In the genomic region with DNA sequence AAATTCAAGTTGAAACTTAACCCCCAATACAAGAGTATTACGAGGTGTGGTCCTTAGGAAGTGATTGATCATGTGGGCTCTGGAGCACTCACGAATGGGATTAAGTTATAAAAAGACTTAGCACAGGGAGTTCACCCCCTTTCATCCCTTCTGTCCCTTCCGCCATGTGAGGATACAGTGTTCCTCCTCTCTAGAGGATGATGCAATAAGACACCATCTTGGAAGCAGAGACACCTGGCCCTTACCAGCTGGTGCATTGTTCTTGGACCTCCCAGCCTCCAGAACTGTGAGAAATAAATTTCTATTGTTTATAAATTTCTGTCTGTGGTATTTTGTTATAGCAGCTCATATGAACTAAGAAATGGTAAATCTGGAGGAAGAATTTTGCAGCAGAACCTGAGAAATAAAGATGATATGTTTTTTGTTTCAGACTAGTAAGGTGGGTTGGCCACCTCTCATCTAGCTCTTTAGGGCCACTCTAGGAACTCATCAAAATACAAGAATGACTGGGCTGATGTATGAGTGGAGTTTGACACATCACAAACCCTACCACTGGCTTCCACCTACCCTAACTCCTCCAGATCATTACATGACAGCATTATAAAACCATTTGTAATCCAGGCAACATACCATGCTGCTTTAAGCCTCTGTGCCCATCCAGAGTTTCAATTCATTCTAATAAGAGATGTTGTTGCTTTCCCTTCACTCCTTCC, we compare ENCODE assay signal across 25 cellular contexts. TPM values are rescaled to one million over a fixed set of nuclear protein-coding genes. Genes with fewer than 3 reads are reported as not detected.
DNase-seq lines count a peak whose midpoint lies in the region; ATAC-seq, FAIRE-seq and TF ChIP-seq lines count a peak whose summit lies in the region.
"Had no signal": no experiment of that assay in that cellular context is flagged by ENCODE, and none has a peak within 500 bp of the region (broad histone marks: within the 10 kb centered on the region; RNA-seq: fewer than 3 reads in every experiment).

No MANE protein-coding gene starts in this region.

- TF ChIP-seq EP300 in HepG2 (IDR thresholded peaks at IDR 0.05; ENCODE audit: low read depth in 2 of 2, low read length in 2 of 2), result no peak
- TF ChIP-seq EP300 in HepG2 (CRISPR knock-in tag; IDR thresholded peaks at IDR 0.05; ENCODE audit: borderline replicate concordance), result no peak

- CTCF ChIA-PET in HepG2 (lab: Yijun Ruan, JAX; ENCODE audit: low intra/inter-chr PET ratio, low total read pairs), result no interaction called here
- CTCF ChIA-PET in PC-3 (lab: Charles Lee), result no interaction called here

- H3K4me3 ChIP-seq in HepG2 (replicated peaks in 1 of 3; ENCODE audit: insufficient read depth in 1 of 3, low read depth in 2 of 3, low read length in 3 of 3) (no peak overlapping the region), right lobe of liver (no peak overlapping the region), PC-3 (ENCODE audit: low read length) (no peak overlapping the region)

- no peak overlapping the region for H3K4me3 Mint-ChIP-seq in activated T-helper 17 cell treated with anti-CD3 and anti-CD28 coated beads, Interleukin-2, amount 50 U/mL, for 72 hours
- no peak overlapping the region for H3K4me3 Mint-ChIP-seq in stimulated activated effector memory CD8-positive, alpha-beta T cell treated with anti-CD3 and anti-CD28 coated beads, Interleukin-12 subunit alpha, Interleukin-12 subunit beta, amount 100 ng/mL, for 72 hours
- H3K4me3 Mint-ChIP-seq: CD4-positive, alpha-beta memory T cell had no signal

- ATAC-seq in HepG2 (no peak), right lobe of liver (no peak), PC-3 (no peak)
- peak; percentile 47 for ATAC-seq in activated T-helper 17 cell treated with anti-CD3 and anti-CD28 coated beads, Interleukin-2, amount 50 U/mL, for 72 hours (replicated peaks)
- ATAC-seq in stimulated activated effector memory CD8-positive, alpha-beta T cell treated with anti-CD3 and anti-CD28 coated beads, Interleukin-12 subunit alpha, Interleukin-12 subunit beta, amount 100 ng/mL, for 72 hours, result peak; percentile 68

- TF ChIP-seq CTCF in HepG2 (CRISPR knock-in tag; IDR thresholded peaks at IDR 0.05) (no peak), right lobe of liver (IDR thresholded peaks at IDR 0.05) (no peak), PC-3 (conservative IDR thresholded peaks at IDR 0.05; ENCODE audit: low read depth, low read length) (no peak)

- H3K79me2 ChIP-seq in HepG2 (ENCODE audit: insufficient read depth, low read length) (no peaks in the 10 kb centered on the region), PC-3 (ENCODE audit: low read length) (no peaks in the 10 kb centered on the region)

- H3K9me3 ChIP-seq in HepG2 (ENCODE audit: low read length) (no peaks in the 10 kb centered on the region), right lobe of liver (no peaks in the 10 kb centered on the region), PC-3 (ENCODE audit: low read length) (no peaks in the 10 kb centered on the region)

- peaks cover 15% of the 10 kb centered on the region for H3K27me3 Mint-ChIP-seq in activated T-helper 17 cell treated with anti-CD3 and anti-CD28 coated beads, Interleukin-2, amount 50 U/mL, for 72 hours

- no peaks in the 10 kb centered on the region for H3K9me2 ChIP-seq in PC-3 (replicated peaks; ENCODE audit: low read length)

- no peak overlapping the region for H2AFZ ChIP-seq in HepG2 (ENCODE audit: low read length)
- no peak overlapping the region for H2AFZ ChIP-seq in PC-3 (ENCODE audit: low read length)

- DNase-seq in NCI-H524 (lab: John Stamatoyannopoulos, UW), result peak; percentile 14 to 65
- DNase-seq in NCI-H524 treated with DMSO at 0.1 percent for 48 hours (lab: John Stamatoyannopoulos, UW), result no peak
- no peak for DNase-seq in HepG2 (ENCODE audit: low spot score)
- no peak for DNase-seq in right lobe of liver
- DNase-seq in stimulated activated effector memory CD8-positive, alpha-beta T cell treated with anti-CD3 and anti-CD28 coated beads, Interleukin-12 subunit alpha, Interleukin-12 subunit beta, amount 100 ng/mL, for 72 hours (ENCODE audit: low spot score in 2 of 2), result no peak
- no peak for DNase-seq in PC-3
- no peak for DNase-seq in HuH-7 (ENCODE audit: low spot score)
- DNase-seq: C1 segment of cervical spinal cord; Calu3; CD4-positive, alpha-beta memory T cell; COR-L47; DMS53; DMS79 treated with DMSO at 0.1 percent for 48 hours; GF-D8; GOT3; H7; HCEC 1CT had no signal

- intact Hi-C loops in HepG2 (cut with micrococcal nuclease; ENCODE audit: unreplicated experiment) (no loop called here), right lobe of liver (cut with DNase I) (no loop called here), PC-3 (cut with micrococcal nuclease) (no loop called here)

- 34% methylated on average over 3 of the region's 3 CpGs for WGBS in HepG2 (ENCODE audit: low lambda C conversion rate)
- 60% methylated on average over 3 of the region's 3 CpGs for WGBS in right lobe of liver (ENCODE audit: insufficient coverage, low coverage, low lambda C conversion rate, missing lambda C conversion rate)

- H3K36me3 ChIP-seq in HepG2 (replicated peaks in 1 of 2; ENCODE audit: control insufficient read depth in 1 of 2, insufficient read depth in 2 of 2, low read length in 2 of 2), result no peaks in the 10 kb centered on the region
- no peaks in the 10 kb centered on the region for H3K36me3 ChIP-seq in right lobe of liver
- H3K36me3 ChIP-seq in PC-3 (ENCODE audit: low read depth, low read length), result no peaks in the 10 kb centered on the region

- peaks cover 15% of the 10 kb centered on the region; the same call in 1 of the 2 replicates for H3K4me1 ChIP-seq in HepG2 (ENCODE audit: insufficient read depth, low read length)
- H3K4me1 ChIP-seq in right lobe of liver, result no peaks in the 10 kb centered on the region
- no peaks in the 10 kb centered on the region for H3K4me1 ChIP-seq in PC-3 (ENCODE audit: insufficient read depth, low read length)

- no TSS peak for BruUV-seq in HepG2 (replicated peaks; lab: Mats Ljungman, UMichigan)
- no TSS peak for BruUV-seq in PC-3 (replicated peaks; lab: Mats Ljungman, UMichigan)

- H3K27me3 ChIP-seq in HepG2 (ENCODE audit: control insufficient read depth in 1 of 2, insufficient read depth in 2 of 2, low read length in 2 of 2) (no peaks in the 10 kb centered on the region), right lobe of liver (no peaks in the 10 kb centered on the region), PC-3 (ENCODE audit: low read length) (no peaks in the 10 kb centered on the region)

- H3K9me3 Mint-ChIP-seq in activated T-helper 17 cell treated with anti-CD3 and anti-CD28 coated beads, Interleukin-2, amount 50 U/mL, for 72 hours, result no peaks in the 10 kb centered on the region
- no peaks in the 10 kb centered on the region for H3K9me3 Mint-ChIP-seq in stimulated activated effector memory CD8-positive, alpha-beta T cell treated with anti-CD3 and anti-CD28 coated beads, Interleukin-12 subunit alpha, Interleukin-12 subunit beta, amount 100 ng/mL, for 72 hours
- H3K9me3 Mint-ChIP-seq: CD4-positive, alpha-beta memory T cell had no signal

- POLR2A ChIA-PET in HepG2 (lab: Yijun Ruan, JAX), result no interaction called here
- POLR2A ChIA-PET in PC-3 (lab: Charles Lee; ENCODE audit: unreplicated experiment), result no interaction called here

- no peak overlapping the region for H3K4me2 ChIP-seq in HepG2 (ENCODE audit: low read depth, low read length)
- H3K4me2 ChIP-seq in PC-3 (ENCODE audit: low read length), result no peak overlapping the region

- H3F3A ChIP-seq in PC-3 (ENCODE audit: low read length, unreplicated experiment), result no peaks in the 10 kb centered on the region

- H3K27ac ChIP-seq in HepG2 (ENCODE audit: extremely low read length, insufficient read depth, low read length) (no peak overlapping the region), right lobe of liver (no peak overlapping the region), PC-3 (ENCODE audit: low read length) (no peak overlapping the region)

- no peaks in the 10 kb centered on the region for H3K4me1 Mint-ChIP-seq in activated T-helper 17 cell treated with anti-CD3 and anti-CD28 coated beads, Interleukin-2, amount 50 U/mL, for 72 hours
- no peaks in the 10 kb centered on the region for H3K4me1 Mint-ChIP-seq in stimulated activated effector memory CD8-positive, alpha-beta T cell treated with anti-CD3 and anti-CD28 coated beads, Interleukin-12 subunit alpha, Interleukin-12 subunit beta, amount 100 ng/mL, for 72 hours

- H3K36me3 Mint-ChIP-seq in activated T-helper 17 cell treated with anti-CD3 and anti-CD28 coated beads, Interleukin-2, amount 50 U/mL, for 72 hours (ENCODE audit: low read depth), result no peaks in the 10 kb centered on the region
- no peaks in the 10 kb centered on the region for H3K36me3 Mint-ChIP-seq in stimulated activated effector memory CD8-positive, alpha-beta T cell treated with anti-CD3 and anti-CD28 coated beads, Interleukin-12 subunit alpha, Interleukin-12 subunit beta, amount 100 ng/mL, for 72 hours
- H3K36me3 Mint-ChIP-seq: CD4-positive, alpha-beta memory T cell had no signal

- H3K27ac Mint-ChIP-seq in activated T-helper 17 cell treated with anti-CD3 and anti-CD28 coated beads, Interleukin-2, amount 50 U/mL, for 72 hours, result no peak overlapping the region
- H3K27ac Mint-ChIP-seq in stimulated activated effector memory CD8-positive, alpha-beta T cell treated with anti-CD3 and anti-CD28 coated beads, Interleukin-12 subunit alpha, Interleukin-12 subunit beta, amount 100 ng/mL, for 72 hours, result no peak overlapping the region
- H3K27ac Mint-ChIP-seq: CD4-positive, alpha-beta memory T cell had no signal

- H3K9ac ChIP-seq in HepG2 (ENCODE audit: insufficient read depth, low read depth, low read length) (no peak overlapping the region), PC-3 (ENCODE audit: low read length) (no peak overlapping the region)

- no peaks in the 10 kb centered on the region for H4K20me1 ChIP-seq in HepG2 (ENCODE audit: insufficient read depth, low read length)
- H4K20me1 ChIP-seq in PC-3 (ENCODE audit: low read length), result no peaks in the 10 kb centered on the region

- no peak for FAIRE-seq in HepG2 (lab: Jason Lieb, UNC)
- FAIRE-seq: GM12891, GM18507 had no signal

- in situ Hi-C loops in HepG2 (cut with HindIII; ENCODE audit: extremely low pct_ligation_motif_present, low pct_unique_long_range_greater_than_20kb), result no loop called here

- TF ChIP-seq POLR2A in HepG2 (IDR thresholded peaks at IDR 0.05; ENCODE audit: insufficient read depth in 1 of 2, low read depth in 2 of 2, low read length in 2 of 2) (no peak), right lobe of liver (IDR thresholded peaks at IDR 0.05) (no peak)

- no peak for TF ChIP-seq RAD21 in HepG2 (CRISPR knock-in tag; IDR thresholded peaks at IDR 0.05)

RNA-seq across cellular contexts. Expression of a gene that starts 22.4 kb away (rescaled TPM):
- 0.11 TPM in 1 of 2 replicates, not detected in the other for total RNA-seq in HepG2 (2016; rRNA removed; fragmentation: Illumina TruSeq; extraction: Trizol)
- total RNA-seq in HepG2 (2016; cell fraction: cytosol; rRNA removed; fragmentation: Illumina TruSeq; extraction: Trizol; ENCODE audit: low read depth), result not detected in 2 replicates
- 0.06 and 0.07 TPM in 2 replicates for total RNA-seq in HepG2 (2016; cell fraction: insoluble cytoplasmic fraction; rRNA removed; fragmentation: Illumina TruSeq; extraction: Trizol)
- total RNA-seq in HepG2 (2016; cell fraction: membrane; rRNA removed; fragmentation: Illumina TruSeq; extraction: Trizol), result 0.06 TPM in 1 of 2 replicates, not detected in the other
- not detected in 2 replicates for total RNA-seq in HepG2 (2016; cell fraction: nucleus; rRNA removed; fragmentation: Illumina TruSeq; extraction: Trizol)
- polyA plus RNA-seq in HepG2 (2011; rRNA removed), result 0.04 and 0.08 TPM in 2 replicates
- 0.04 TPM in 2 replicates for polyA plus RNA-seq in HepG2 (2011; cell fraction: cytosol; rRNA removed)
- 0.06 and 0.12 TPM in 2 replicates for polyA plus RNA-seq in HepG2 (2011; cell fraction: nucleus; rRNA removed)
- polyA plus RNA-seq in HepG2 (2012), result 0.07 TPM in 2 replicates
- polyA plus RNA-seq in HepG2 (2016; cell fraction: cytosol; fragmentation: Illumina TruSeq; extraction: Trizol; ENCODE audit: low read depth), result not detected in 2 replicates
- polyA plus RNA-seq in HepG2 (2016; cell fraction: insoluble cytoplasmic fraction; fragmentation: Illumina TruSeq; extraction: Trizol; ENCODE audit: low read depth), result not detected in 2 replicates
- polyA plus RNA-seq in HepG2 (2016; cell fraction: membrane; fragmentation: Illumina TruSeq; extraction: Trizol; ENCODE audit: low read depth), result not detected in 2 replicates
- not detected in 2 replicates for polyA plus RNA-seq in HepG2 (2016; cell fraction: nucleus; fragmentation: Illumina TruSeq; extraction: Trizol; ENCODE audit: insufficient read depth, low read depth)
- polyA minus RNA-seq in HepG2 (2011; rRNA and poly(A)+ RNA removed; ENCODE audit: low replicate concordance), result not detected in 2 replicates
- polyA minus RNA-seq in HepG2 (2011; cell fraction: cytosol; rRNA and poly(A)+ RNA removed), result not detected in 2 replicates
- polyA minus RNA-seq in HepG2 (2011; cell fraction: nucleus; rRNA and poly(A)+ RNA removed), result 0.25 and 0.39 TPM in 2 replicates
- 1 to 10 TPM in 1 of 6 experiments, under 1 TPM in 5; 0.25 to 1.1 (median 0.62) TPM for total RNA-seq in right lobe of liver
- total RNA-seq in activated T-helper 17 cell treated with anti-CD3 and anti-CD28 coated beads, Interleukin-2, amount 50 U/mL, for 72 hours, result not detected
- 0.29 and 0.86 TPM in 2 replicates for total RNA-seq in PC-3 (2014; rRNA removed)
- total RNA-seq: A172; A673; Calu3; CD4-positive, alpha-beta memory T cell; Daoy; G401; H7 had no signal
- polyA plus RNA-seq: BJ; CD4-positive, alpha-beta memory T cell had no signal

Comparison
In these comparisons a context has a peak if more than half of its experiments do, and no peak if none do; other contexts are left out.
1. DNase-seq: peak in NCI-H524 (2 of 2); none in NCI-H524 treated with DMSO at 0.1 percent for 48 hours (single experiment), HepG2 (single experiment), right lobe of liver (0 of 3), stimulated activated effector memory CD8-positive, alpha-beta T cell treated with anti-CD3 and anti-CD28 coated beads, Interleukin-12 subunit alpha, Interleukin-12 subunit beta, amount 100 ng/mL, for 72 hours (0 of 2), PC-3 (single experiment) and HuH-7 (single experiment).
2. ATAC-seq: peak in activated T-helper 17 cell treated with anti-CD3 and anti-CD28 coated beads, Interleukin-2, amount 50 U/mL, for 72 hours (single experiment) and stimulated activated effector memory CD8-positive, alpha-beta T cell treated with anti-CD3 and anti-CD28 coated beads, Interleukin-12 subunit alpha, Interleukin-12 subunit beta, amount 100 ng/mL, for 72 hours (single experiment); none in HepG2 (single experiment), right lobe of liver (0 of 4) and PC-3 (single experiment).